32 cellular contexts compared by ENCODE assay signal in the genomic region with DNA sequence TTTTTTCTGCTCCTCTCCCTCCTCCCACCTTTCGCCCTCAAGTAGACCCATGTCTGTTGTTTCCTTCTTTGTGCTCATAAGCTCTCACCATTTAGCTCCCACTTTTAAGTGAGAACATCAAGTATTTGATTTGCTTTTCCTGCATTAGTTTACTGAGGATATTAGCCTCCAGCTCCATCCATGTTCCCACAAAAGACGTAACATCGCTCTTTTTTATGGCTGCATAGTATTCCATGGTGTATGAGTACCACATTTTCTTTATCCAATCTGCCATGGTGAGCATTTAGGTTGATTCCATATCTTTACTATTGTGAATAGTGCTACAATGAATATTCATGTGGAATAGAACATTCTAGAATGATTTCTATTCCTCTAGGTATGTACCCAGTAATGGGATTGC.
A peak's percentile ranks its signal among the peaks of the same experiment; 100 is the strongest.
DNase-seq lines count a peak whose midpoint lies in the region; ATAC-seq, FAIRE-seq and TF ChIP-seq lines count a peak whose summit lies in the region.
"Had no signal": no experiment of that assay in that cellular context is flagged by ENCODE, and none has a peak within 500 bp of the region (broad histone marks: within the 10 kb centered on the region; RNA-seq: fewer than 3 reads in every experiment).

No MANE protein-coding gene starts in this region.

- H3K36me3 ChIP-seq in HEK293 (ENCODE audit: control insufficient read depth in 2 of 2, insufficient read depth in 1 of 2, low read length in 2 of 2) (no peaks in the 10 kb centered on the region), H1 (ENCODE audit: control insufficient read depth in 2 of 4, insufficient read depth in 4 of 4, low read length in 3 of 4) (no peaks in the 10 kb centered on the region), aorta (ENCODE audit: control insufficient read depth in 1 of 2, insufficient read depth in 2 of 2, low read length in 1 of 2) (no peaks in the 10 kb centered on the region)
- H3K36me3 ChIP-seq: BE2C; BLaER1; BLaER1 treated with 17β-estradiol and CSF1 and Interleukin-3, amounts not matched to agents 10 nM and 100 nM had no signal

- H2BK5ac ChIP-seq in H1 (ENCODE audit: low read depth, low read length) = no peak overlapping the region

- no peak overlapping the region for H3K56ac ChIP-seq in H1 (replicated peaks; ENCODE audit: insufficient read length, low read depth, low read length)

- TF ChIP-seq EP300 in A549 (IDR thresholded peaks at IDR 0.05) (no peak), H1 (IDR thresholded peaks at IDR 0.05; ENCODE audit: borderline replicate concordance in 1 of 2, low read depth in 2 of 2, low read length in 2 of 2) (no peak)

- 0 out of 3 replicates have a peak, but pooled peaks cover 5% of the 10 kb centered on the region for H3K9me3 ChIP-seq in A549
- no peaks in the 10 kb centered on the region for H3K9me3 ChIP-seq in HEK293 (ENCODE audit: control insufficient read depth, insufficient read depth, low read depth, low read length)
- H3K9me3 ChIP-seq in H1 (ENCODE audit: insufficient read depth in 2 of 2, low read depth in 1 of 2, low read length in 1 of 2) = no peaks in the 10 kb centered on the region
- H3K9me3 ChIP-seq in aorta (ENCODE audit: control insufficient read depth, low read length) = no peaks in the 10 kb centered on the region
- H3K9me3 ChIP-seq: BE2C, BLaER1, Caco-2 had no signal

- 22% methylated on average over 3 of the region's 3 CpGs for WGBS in A549 (ENCODE audit: missing lambda C conversion rate)
- 83% methylated on average over 3 of the region's 3 CpGs; no CpG with 5 or more reads in 1 of the 2 experiments for WGBS in H1 (ENCODE audit: extremely low coverage in 1 of 2, insufficient coverage in 1 of 2, insufficient read length in 1 of 2, insufficient replicate concordance in 2 of 2, low coverage in 1 of 2, low lambda C conversion rate in 2 of 2, missing lambda C conversion rate in 1 of 2), 2 experiments
- 97 to 100% methylated on average over 3 of the region's 3 CpGs for WGBS in aorta, 2 donors

- H3K23me2 ChIP-seq in H1 (ENCODE audit: low read depth, low read length) = no peaks in the 10 kb centered on the region

- no peak overlapping the region for H3K23ac ChIP-seq in H1 (ENCODE audit: insufficient read length)

- no peak overlapping the region for H2BK120ac ChIP-seq in H1 (replicated peaks; ENCODE audit: low read depth, low read length)

- H3K14ac ChIP-seq in H1 (ENCODE audit: insufficient read length) = no peak overlapping the region

- no peaks in the 10 kb centered on the region for H4K20me1 ChIP-seq in H1 (replicated peaks in 1 of 2; ENCODE audit: control insufficient read depth in 1 of 2, insufficient read depth in 2 of 2, low read length in 2 of 2)
- H4K20me1 ChIP-seq: BLaER1; BLaER1 treated with 17β-estradiol and CSF1 and Interleukin-3, amounts not matched to agents 10 nM and 100 nM had no signal

- no peak overlapping the region for H2BK20ac ChIP-seq in H1 (ENCODE audit: low read length)

- H3K18ac ChIP-seq in H1 (ENCODE audit: extremely low read depth, low read length) = no peak overlapping the region

- no peak overlapping the region for H3K4me2 ChIP-seq in A549
- no peak overlapping the region for H3K4me2 ChIP-seq in H1 (ENCODE audit: insufficient read depth in 1 of 2, low read depth in 2 of 2, low read length in 2 of 2)
- H3K4me2 ChIP-seq: BLaER1; BLaER1 treated with 17β-estradiol and CSF1 and Interleukin-3, amounts not matched to agents 10 nM and 100 nM had no signal

- H2BK12ac ChIP-seq in H1 (ENCODE audit: low read depth, low read length) = no peak overlapping the region

- TF ChIP-seq CTCF in A549 (IDR thresholded peaks at IDR 0.05) (no peak), HEK293 (tag by site-specific recombination; IDR thresholded peaks at IDR 0.05) (no peak), H1 (IDR thresholded peaks at IDR 0.05; ENCODE audit: control extremely low read depth in 1 of 3, insufficient read depth in 1 of 3, low read depth in 1 of 3, low read length in 3 of 3) (no peak)

- H3K4ac ChIP-seq in H1 (replicated peaks; ENCODE audit: insufficient read length, low read depth, low read length) = no peak overlapping the region

- H4K5ac ChIP-seq in H1 (ENCODE audit: insufficient read length, low read depth, low read length) = no peak overlapping the region

- TF ChIP-seq RAD21 in A549 (conservative IDR thresholded peaks at IDR 0.05 in 1 of 2, IDR thresholded peaks at IDR 0.05 in 1 of 2) (no peak), H1 (IDR thresholded peaks at IDR 0.05 in 1 of 2, conservative IDR thresholded peaks at IDR 0.05 in 1 of 2; ENCODE audit: low read depth in 2 of 2, low read length in 2 of 2) (no peak)

- intact Hi-C loops in aorta (cut with DNase I) = no loop called here

- no peaks in the 10 kb centered on the region for H3K79me2 ChIP-seq in H1 (ENCODE audit: control insufficient read depth in 1 of 2, insufficient read depth in 2 of 2, low read length in 2 of 2)

- peak; percentile 32 for FAIRE-seq in A549 (lab: Jason Lieb, UNC)
- no peak for FAIRE-seq in H1 (lab: Jason Lieb, UNC)
- FAIRE-seq: A204.1, D721Med had no signal

- H3K9ac ChIP-seq in H1 (replicated peaks in 1 of 4; ENCODE audit: extremely low read depth in 1 of 4, low read depth in 3 of 4, low read length in 3 of 4) = no peak overlapping the region
- H3K9ac ChIP-seq: BLaER1; BLaER1 treated with 17β-estradiol and CSF1 and Interleukin-3, amounts not matched to agents 10 nM and 100 nM had no signal

- H2AK5ac ChIP-seq in H1 (ENCODE audit: low read depth, low read length) = no peak overlapping the region

- POLR2A ChIA-PET in A549 (lab: Yijun Ruan, JAX) (no interaction called here), HEK293 (lab: Yijun Ruan, JAX) (no interaction called here), H1 (lab: Charles Lee; ENCODE audit: partially characterized antibody) (no interaction called here)

- TF ChIP-seq POLR2A in A549 (IDR thresholded peaks at IDR 0.05; ENCODE audit: low read length) = no peak
- TF ChIP-seq POLR2A in H1 (IDR thresholded peaks at IDR 0.05; ENCODE audit: control extremely low read depth in 1 of 2, low read depth in 2 of 2, low read length in 2 of 2) = no peak

- H4K91ac ChIP-seq in H1 (replicated peaks; ENCODE audit: insufficient read length, low read length) = no peak overlapping the region

- no peaks in the 10 kb centered on the region for H3K27me3 ChIP-seq in H1 (replicated peaks in 1 of 4; ENCODE audit: control insufficient read depth in 3 of 4, extremely low read depth in 1 of 4, insufficient read depth in 3 of 4, low read length in 3 of 4)
- H3K27me3 ChIP-seq in aorta (ENCODE audit: control insufficient read depth in 1 of 2, insufficient read depth in 2 of 2, low read length in 1 of 2) = no peaks in the 10 kb centered on the region
- H3K27me3 ChIP-seq: BE2C; BLaER1; BLaER1 treated with 17β-estradiol and CSF1 and Interleukin-3, amounts not matched to agents 10 nM and 100 nM had no signal

- H4K8ac ChIP-seq in H1 (ENCODE audit: extremely low read depth, insufficient read depth, low read length) = no peak overlapping the region

- no peaks in the 10 kb centered on the region for H3K4me1 ChIP-seq in A549
- H3K4me1 ChIP-seq in HEK293 (ENCODE audit: control insufficient read depth, insufficient read depth, low read length) = peaks cover 3% of the 10 kb centered on the region; the same call in 1 of the 2 replicates
- no peaks in the 10 kb centered on the region for H3K4me1 ChIP-seq in H1 (replicated peaks in 1 of 4; ENCODE audit: control insufficient read depth in 3 of 4, insufficient read depth in 4 of 4, low read length in 3 of 4)
- peaks cover 5 to 6% of the 10 kb centered on the region in 2 donors for H3K4me1 ChIP-seq in aorta (ENCODE audit: control insufficient read depth in 1 of 2, insufficient read depth in 2 of 2, low read length in 2 of 2)
- H3K4me1 ChIP-seq: BE2C, BLaER1, Caco-2 had no signal

- H2BK15ac ChIP-seq in H1 (ENCODE audit: low read length) = no peak overlapping the region

- CTCF ChIA-PET in A549 (lab: Yijun Ruan, JAX) = no interaction called here
- CTCF ChIA-PET in HEK293 (lab: Yijun Ruan, JAX) = no interaction called here
- CTCF ChIA-PET in H1 (lab: Charles Lee; ENCODE audit: partially characterized antibody) = interaction anchor here (1.2 kb wide), 1 partner anchor 209 kb away, joined by 4 read pairs; no protein-coding TSS in a partner anchor

- no peak overlapping the region for H2AFZ ChIP-seq in H1 (ENCODE audit: low read length)

- DNase-seq in A549 (ENCODE audit: low read depth in 1 of 2, low spot score in 1 of 2) (no peak), H1 (ENCODE audit: low read depth in 1 of 2, low spot score in 2 of 2) (no peak), SW 1271 (lab: John Stamatoyannopoulos, UW) (no peak), cerebellar nuclear complex (lab: John Stamatoyannopoulos, UW) (no peak), aorta (no peak)
- DNase-seq: 8988T; ACHN; AML-193; BE2C; C1 segment of cervical spinal cord; Caco-2; Calu3; CD4-positive, alpha-beta memory T cell; CD4-positive, alpha-beta T cell; CD4-positive, CD25-positive, alpha-beta regulatory T cell; CD8-positive, alpha-beta memory T cell; CD8-positive, alpha-beta T cell; COR-L47; DMS 273 treated with DMSO at 0.1 percent for 48 hours; DMS153; DMS53; DMS79; DMS79 treated with DMSO at 0.1 percent for 48 hours; DND-41; EL had no signal

- ATAC-seq in A549 (no peak), aorta (ENCODE audit: low FRiP score) (no peak)
- ATAC-seq: CD8-positive, alpha-beta T cell had no signal

- no peak overlapping the region for H3K27ac ChIP-seq in A549
- no peak overlapping the region for H3K27ac ChIP-seq in HEK293 (ENCODE audit: extremely low read depth, low read depth, low read length)
- no peak overlapping the region for H3K27ac ChIP-seq in H1 (ENCODE audit: low read depth, low read length)
- H3K27ac ChIP-seq in aorta (ENCODE audit: low read depth in 1 of 2, low read length in 2 of 2) = no peak overlapping the region
- H3K27ac ChIP-seq: 22Rv1; BLaER1; BLaER1 treated with 17β-estradiol and CSF1 and Interleukin-3, amounts not matched to agents 10 nM and 100 nM; C4-2B had no signal

- H3K4me3 ChIP-seq in A549 (no peak overlapping the region), HEK293 (ENCODE audit: low read depth, low read length) (no peak overlapping the region), H1 (ENCODE audit: extremely low read depth in 1 of 4, insufficient read depth in 2 of 4, low read depth in 3 of 4, low read length in 4 of 4) (no peak overlapping the region), aorta (ENCODE audit: low read length in 2 of 2) (no peak overlapping the region)
- H3K4me3 ChIP-seq: BLaER1; BLaER1 treated with 17β-estradiol and CSF1 and Interleukin-3, amounts not matched to agents 10 nM and 100 nM had no signal

- no peaks in the 10 kb centered on the region for H3K79me1 ChIP-seq in H1 (ENCODE audit: low read depth, low read length)

TF ChIP-seq in A549, 52 proteins besides CTCF, POLR2A, EP300 and RAD21 (continues in another document):
- TF ChIP-seq ZFP36 (IDR thresholded peaks at IDR 0.05; ENCODE audit: borderline replicate concordance, partially characterized antibody) = no peak
- no peak for TF ChIP-seq ZSCAN20 (CRISPR knock-in tag; IDR thresholded peaks at IDR 0.05)

TF ChIP-seq in HEK293, 187 proteins besides CTCF, POLR2A, EP300 and RAD21 (continues in another document):
- TF ChIP-seq ZNF155 (tag by site-specific recombination; IDR thresholded peaks at IDR 0.05) (no peak), ZNF292 (tag by site-specific recombination; IDR thresholded peaks at IDR 0.05; ENCODE audit: borderline replicate concordance, low read depth) (no peak)

TF ChIP-seq in H1, 55 proteins besides CTCF, POLR2A, EP300 and RAD21 (continues in another document):
- TF ChIP-seq JUN (IDR thresholded peaks at IDR 0.05; ENCODE audit: low read depth, low read length) = no peak
